ENCODE assay signal across 13 cellular contexts in genomic region chr3:14787630-14788029, GRCh38. TPM values are rescaled to one million over a fixed set of nuclear protein-coding genes. Genes with fewer than 3 reads are reported as not detected.
"Had no signal": no experiment of that assay in that cellular context is flagged by ENCODE, and none has a peak within 500 bp of the region (broad histone marks: within the 10 kb centered on the region; RNA-seq: fewer than 3 reads in every experiment).

No MANE protein-coding gene starts in this region.

- H3K4me3 ChIP-seq: colonic mucosa, gastrocnemius medialis, mucosa of descending colon, right lobe of liver had no signal

- H3K9me3 ChIP-seq: colonic mucosa, gastrocnemius medialis, mucosa of descending colon, right lobe of liver had no signal

- H3K4me1 ChIP-seq: colonic mucosa, gastrocnemius medialis, right lobe of liver had no signal

- H3K27ac ChIP-seq: colonic mucosa, gastrocnemius medialis, right lobe of liver had no signal

- H3K27me3 ChIP-seq: colonic mucosa, right lobe of liver had no signal

- H3K36me3 ChIP-seq: colonic mucosa, gastrocnemius medialis, right lobe of liver had no signal

- ATAC-seq: gastrocnemius medialis, left colon, mucosa of descending colon, natural killer cell had no signal

- DNase-seq: activated CD4-positive, alpha-beta T cell treated with anti-CD3 and anti-CD28 coated beads, Interleukin-2, amount 10 ng/mL, durations not matched to agents 24 days and 14 days; activated naive CD4-positive, alpha-beta T cell; colonic mucosa; effector CD8-positive, alpha-beta T cell; gastrocnemius medialis; left colon; mammary epithelial cell; mucosa of descending colon; natural killer cell; stimulated activated CD4-positive, alpha-beta T cell treated with anti-CD3 and anti-CD28 coated beads, Interleukin-2, amount 100 ng/mL, for 48 hours; stimulated activated naive CD4-positive, alpha-beta T cell treated with Interleukin-2 at 50 U/mL for 16 hours had no signal

RNA-seq across cellular contexts. Expression of gene FGD5, which starts 31.1 kb away (rescaled TPM):
- total RNA-seq: activated T-helper 1 cell treated with anti-CD3 and anti-CD28 coated beads, Interleukin-12 subunit alpha, Interleukin-12 subunit beta, Interleukin-2, Interleukin-4 antibody, amounts not matched to agents 30 ng/mL and 10 ng/mL and 1 ng/mL, durations not matched to agents 14 hours and 24 hours and 36 hours; mammary epithelial cell; natural killer cell had no signal
- polyA plus RNA-seq: mammary epithelial cell had no signal
